In the genomic region with DNA sequence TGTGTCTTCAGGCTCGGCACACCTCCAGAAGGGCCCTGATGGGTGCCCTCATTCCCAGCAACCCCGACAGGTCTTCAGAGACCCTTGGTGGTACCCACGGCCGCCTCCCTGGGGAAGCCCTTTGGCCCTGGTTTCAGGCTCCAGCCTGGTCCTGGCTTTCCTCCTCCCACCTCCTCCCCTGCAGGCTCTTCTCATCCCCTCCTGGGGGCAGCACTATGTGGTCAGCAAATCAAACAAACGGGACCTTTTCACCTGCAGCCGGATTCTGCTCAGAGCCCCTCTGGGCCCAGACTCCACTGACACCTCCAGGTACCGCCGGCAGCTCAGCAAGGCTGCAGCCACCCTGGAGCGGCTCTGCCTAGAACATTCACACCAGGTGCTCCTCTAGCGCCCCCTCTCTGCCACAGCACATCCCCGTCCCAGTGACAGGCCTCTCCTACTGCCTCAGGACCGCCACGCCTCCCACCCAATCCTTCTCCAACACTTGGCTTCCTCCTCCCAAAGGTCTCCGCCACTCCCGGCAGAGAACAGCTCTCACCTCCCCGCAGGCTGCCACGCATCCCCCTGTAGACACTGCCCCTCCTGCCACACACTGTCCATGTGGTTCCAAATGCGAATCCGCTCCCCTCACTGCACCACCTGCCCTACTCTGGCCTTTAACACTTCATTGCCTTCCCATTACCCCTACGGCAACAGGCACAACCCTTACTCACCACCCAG, we compare ENCODE assay signal across 8 cellular contexts. TPM values are rescaled to one million over a fixed set of nuclear protein-coding genes. Genes with fewer than 3 reads are reported as not detected.
DNase-seq lines count a peak whose midpoint lies in the region; ATAC-seq and TF ChIP-seq lines count a peak whose summit lies in the region.

No MANE protein-coding gene starts in this region.

- H3K4me1 ChIP-seq in adipocyte (ENCODE audit: control insufficient read depth, insufficient read depth, low read length): peaks cover 9% of the 10 kb centered on the region
- H3K4me1 ChIP-seq in transverse colon: peaks cover 0 to 5% (median 4%) of the 10 kb centered on the region in 4 donors

- H3K9ac ChIP-seq in adipocyte (ENCODE audit: low read length): no peak overlapping the region

- 77 to 85% methylated on average over 4 to 20 of the region's 20 CpGs for WGBS in transverse colon (ENCODE audit: low coverage in 1 of 2), 2 donors

- TF ChIP-seq EP300 in transverse colon (IDR thresholded peaks at IDR 0.05; ENCODE audit: low read depth): no peak

- H3K27ac ChIP-seq in transverse colon: no peak overlapping the region

- TF ChIP-seq CTCF in transverse colon (IDR thresholded peaks at IDR 0.05): peak; percentile 36 to 58 (median 44)

- peak; percentile 36 to 48 for DNase-seq in NCI-H524 (lab: John Stamatoyannopoulos, UW)
- no peak for DNase-seq in NCI-H524 treated with DMSO at 0.1 percent for 48 hours (lab: John Stamatoyannopoulos, UW)
- DNase-seq in NCI-H1694 (lab: John Stamatoyannopoulos, UW): peak; percentile 46
- DNase-seq in adipocyte (ENCODE audit: low read depth): peak; percentile 56
- DNase-seq in kidney tubule cell (ENCODE audit: low spot score): peak; percentile 41
- peak; percentile 32 for DNase-seq in transverse colon
- no peak for DNase-seq in KG1 (lab: John Stamatoyannopoulos, UW)

- H3K9me3 ChIP-seq in adipocyte (ENCODE audit: control insufficient read depth, low read length) (no peaks in the 10 kb centered on the region), transverse colon (no peaks in the 10 kb centered on the region)

- intact Hi-C loops in transverse colon (cut with DNase I; ENCODE audit: low total_unique reads): no loop called here

- TF ChIP-seq POLR2A in transverse colon (IDR thresholded peaks at IDR 0.05): no peak

- in situ Hi-C loops in transverse colon (cut with MboI; ENCODE audit: low pct_ligation_motif_present in 1 of 4, low pct_unique_long_range_greater_than_20kb in 1 of 4, low sequenced_read_pairs in 3 of 4): loop anchor here in 2 of 4 donors (5.0 to 10.0 kb wide), 2 partner anchors 42 to 50 kb away; a partner anchor contains a TSS

- ATAC-seq in GM18520 (IDR thresholded peaks at IDR 0.05; ENCODE audit: unreplicated experiment): no peak

- H3K36me3 ChIP-seq in adipocyte (ENCODE audit: control insufficient read depth, insufficient read depth, low read length, severe bottlenecking) (peaks cover 15% of the 10 kb centered on the region), transverse colon (peaks cover 0 to 13% (median 3%) of the 10 kb centered on the region in 4 donors)

- H3K27me3 ChIP-seq in adipocyte (replicated peaks; ENCODE audit: control insufficient read depth, insufficient read depth, low read length): no peaks in the 10 kb centered on the region
- H3K27me3 ChIP-seq in transverse colon: no peaks in the 10 kb centered on the region

- no peak overlapping the region for H3K4me3 ChIP-seq in adipocyte (ENCODE audit: low read length)
- no peak overlapping the region for H3K4me3 ChIP-seq in transverse colon

RNA-seq across cellular contexts. Expression of a gene that starts 12.0 kb away (rescaled TPM):
- total RNA-seq in transverse colon: 100 to 1,000 TPM in 1 of 4 donors, 10 to 100 TPM in 3; 46.8 to 330 (median 58.1) TPM

RNA-seq across cellular contexts. Expression of a gene that starts 21.3 kb away (rescaled TPM):
- 100 to 1,000 TPM in 1 of 4 donors, 10 to 100 TPM in 3; 49.0 to 126 (median 75.5) TPM for total RNA-seq in transverse colon

RNA-seq across cellular contexts. Expression of a gene that starts 32.8 kb away (rescaled TPM):
- total RNA-seq in transverse colon: 10 to 100 TPM in 2 of 4 donors, 1 to 10 TPM in 2; 3.4 to 18.7 (median 9.0) TPM

RNA-seq across cellular contexts. Expression of a gene that starts 53.3 kb away (rescaled TPM):
- total RNA-seq in transverse colon: 10 to 100 TPM; 26.5 to 40.5 (median 29.2) TPM

Comparison
In these comparisons a context has a peak if more than half of its experiments do, and no peak if none do; other contexts are left out.
1. DNase-seq: peak in NCI-H524 (2 of 2), NCI-H1694 (single experiment), adipocyte (single experiment), kidney tubule cell (single experiment) and transverse colon (single experiment); none in NCI-H524 treated with DMSO at 0.1 percent for 48 hours (single experiment) and KG1 (single experiment).